In the genomic region with DNA sequence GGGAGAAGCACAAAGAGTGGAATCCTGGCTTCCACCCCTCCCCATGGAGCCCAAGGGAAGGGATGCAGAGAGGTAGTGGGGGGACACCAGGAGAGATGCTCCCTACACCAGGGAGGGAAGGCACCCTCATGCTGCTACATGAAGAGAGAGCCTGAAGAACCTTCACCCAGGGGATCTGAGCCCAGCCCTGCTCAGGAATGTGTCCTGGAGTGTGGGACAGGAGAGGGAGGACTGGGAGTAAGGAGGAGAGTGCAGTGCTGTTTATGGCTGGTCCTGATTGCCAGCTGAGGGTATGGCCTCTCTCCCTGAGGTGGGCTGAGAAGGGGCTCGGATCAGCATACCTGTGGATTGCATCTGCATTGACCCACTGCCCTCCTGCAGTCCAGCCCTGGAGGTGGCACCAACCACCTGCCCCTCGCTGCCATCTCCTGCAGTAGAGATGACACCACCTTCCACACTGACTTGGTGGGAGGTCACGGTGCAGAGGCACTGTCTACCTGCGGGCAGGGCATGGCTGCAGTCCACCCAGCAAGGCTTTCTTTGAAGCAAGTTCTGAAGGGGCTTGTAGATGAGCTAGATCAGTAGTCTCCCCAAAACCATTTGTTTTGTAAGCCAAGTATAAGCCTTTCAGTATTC, we compare ENCODE assay signal across 20 cellular contexts.
DNase-seq lines count a peak whose midpoint lies in the region; ATAC-seq, FAIRE-seq and TF ChIP-seq lines count a peak whose summit lies in the region.
"Had no signal": no experiment of that assay in that cellular context is flagged by ENCODE, and none has a peak within 500 bp of the region (broad histone marks: within the 10 kb centered on the region; RNA-seq: fewer than 3 reads in every experiment).

No MANE protein-coding gene starts in this region.

- H3K27ac ChIP-seq in hepatocyte (peak overlapping the region; percentile 40), small intestine (ENCODE audit: low read depth in 1 of 2, low read length in 1 of 2) (no peak overlapping the region), dorsolateral prefrontal cortex (no peak overlapping the region)
- H3K27ac ChIP-seq: GM23248, SK-N-MC had no signal

- no peaks in the 10 kb centered on the region for H3K36me3 Mint-ChIP-seq in activated naive CD8-positive, alpha-beta T cell treated with anti-CD3 and anti-CD28 coated beads for 36 hours
- H3K36me3 Mint-ChIP-seq: CD4-positive, CD25-positive, alpha-beta regulatory T cell had no signal

- H3K27ac Mint-ChIP-seq in activated naive CD8-positive, alpha-beta T cell treated with anti-CD3 and anti-CD28 coated beads for 36 hours = no peak overlapping the region
- H3K27ac Mint-ChIP-seq: CD4-positive, CD25-positive, alpha-beta regulatory T cell had no signal

- no peak overlapping the region for H2AFZ ChIP-seq in hepatocyte
- H2AFZ ChIP-seq: GM23248 had no signal

- no peak overlapping the region for H3K4me2 ChIP-seq in hepatocyte

- H3K4me3 ChIP-seq in hepatocyte (no peak overlapping the region), small intestine (ENCODE audit: low read depth in 1 of 2, low read length in 2 of 2) (no peak overlapping the region), dorsolateral prefrontal cortex (no peak overlapping the region)
- H3K4me3 ChIP-seq: GM23248, HAP-1, K562, SK-N-MC had no signal

- ATAC-seq in HG02642 (IDR thresholded peaks at IDR 0.05; ENCODE audit: poor library complexity, unreplicated experiment) = no peak
- ATAC-seq: K562 had no signal

- no peak for FAIRE-seq in small intestine (lab: Jason Lieb, UNC)
- FAIRE-seq: G401.6, K562, RCC 7860 had no signal

- H3K36me3 ChIP-seq in hepatocyte (replicated peaks; ENCODE audit: insufficient read depth, low read depth) (no peaks in the 10 kb centered on the region), small intestine (ENCODE audit: control insufficient read depth in 2 of 2, insufficient read depth in 2 of 2, low read length in 2 of 2) (no peaks in the 10 kb centered on the region)
- H3K36me3 ChIP-seq: HAP-1 had no signal

- H3K9me3 Mint-ChIP-seq in activated naive CD8-positive, alpha-beta T cell treated with anti-CD3 and anti-CD28 coated beads for 36 hours = no peaks in the 10 kb centered on the region
- H3K9me3 Mint-ChIP-seq: CD4-positive, CD25-positive, alpha-beta regulatory T cell had no signal

- H3K27me3 Mint-ChIP-seq in activated naive CD8-positive, alpha-beta T cell treated with anti-CD3 and anti-CD28 coated beads for 36 hours = no peaks in the 10 kb centered on the region
- H3K27me3 Mint-ChIP-seq: CD4-positive, CD25-positive, alpha-beta regulatory T cell had no signal

- WGBS in hepatocyte (ENCODE audit: low lambda C conversion rate, missing lambda C conversion rate) = 97% methylated on average over 4 of the region's 4 CpGs
- WGBS in small intestine, 3 donors = 59 to 82% (median 68%) methylated on average over 4 of the region's 4 CpGs

- TF ChIP-seq CTCF in hepatocyte (IDR thresholded peaks at IDR 0.05; ENCODE audit: poor library complexity) (no peak), dorsolateral prefrontal cortex (IDR thresholded peaks at IDR 0.05 in 54 of 56, conservative IDR thresholded peaks at IDR 0.05 in 2 of 56; ENCODE audit: low read depth in 1 of 56, partially characterized antibody in 56 of 56) (no peak)

- intact Hi-C loops in dorsolateral prefrontal cortex (cut with DNase I) = loop anchor here in 1 of 2 donors (5.0 kb wide), 1 partner anchor 152 kb away; no protein-coding TSS in a partner anchor

- H3K4me1 ChIP-seq in hepatocyte (ENCODE audit: insufficient read depth) (peaks cover 35% of the 10 kb centered on the region), small intestine (ENCODE audit: control insufficient read depth in 2 of 2, insufficient read depth in 1 of 2, low read depth in 1 of 2, low read length in 1 of 2) (peaks cover 0 to 2% of the 10 kb centered on the region in 2 donors)

- no peak overlapping the region for H3K4me3 Mint-ChIP-seq in activated naive CD8-positive, alpha-beta T cell treated with anti-CD3 and anti-CD28 coated beads for 36 hours
- H3K4me3 Mint-ChIP-seq: CD4-positive, CD25-positive, alpha-beta regulatory T cell had no signal

- H3K9me3 ChIP-seq in hepatocyte (ENCODE audit: low read depth) (no peaks in the 10 kb centered on the region), small intestine (ENCODE audit: control insufficient read depth, low read depth) (no peaks in the 10 kb centered on the region)
- H3K9me3 ChIP-seq: HAP-1 had no signal

- H3K9me2 ChIP-seq in hepatocyte (replicated peaks; ENCODE audit: insufficient read depth) = no peaks in the 10 kb centered on the region

- H3K27me3 ChIP-seq in hepatocyte (no peaks in the 10 kb centered on the region), small intestine (ENCODE audit: control insufficient read depth in 2 of 2, insufficient read depth in 2 of 2, low read length in 2 of 2) (no peaks in the 10 kb centered on the region), dorsolateral prefrontal cortex (peaks cover 0 to 12% (median 0%) of the 10 kb centered on the region in 45 donors)

- H4K20me1 ChIP-seq in hepatocyte (ENCODE audit: insufficient read depth, poor library complexity, severe bottlenecking) = no peaks in the 10 kb centered on the region

- peak; percentile 43 for DNase-seq in HT-29 (ENCODE audit: low spot score)
- DNase-seq in hepatocyte (ENCODE audit: low spot score) = no peak
- DNase-seq in small intestine = peak; percentile 48
- no peak for DNase-seq in activated naive CD8-positive, alpha-beta T cell treated with anti-CD3 and anti-CD28 coated beads for 36 hours
- DNase-seq in dorsolateral prefrontal cortex = no peak
- no peak for DNase-seq in kidney tubule cell (ENCODE audit: low spot score)
- DNase-seq: AML-193; CD4-positive, CD25-positive, alpha-beta regulatory T cell; COR-L47; GM23248; NCI-H1105; NCI-H2081; NCI-H2171 treated with DMSO at 0.1 percent for 48 hours; Right ventricle myocardium superior had no signal

- no peaks in the 10 kb centered on the region for H3K79me2 ChIP-seq in hepatocyte

- H3K4me1 Mint-ChIP-seq in activated naive CD8-positive, alpha-beta T cell treated with anti-CD3 and anti-CD28 coated beads for 36 hours = no peaks in the 10 kb centered on the region
- H3K4me1 Mint-ChIP-seq: CD4-positive, CD25-positive, alpha-beta regulatory T cell had no signal

Comparison
In these comparisons a context has a peak if more than half of its experiments do, and no peak if none do; other contexts are left out.
1. DNase-seq: peak in HT-29 (single experiment) and small intestine (single experiment); none in hepatocyte (single experiment), activated naive CD8-positive, alpha-beta T cell treated with anti-CD3 and anti-CD28 coated beads for 36 hours (single experiment), dorsolateral prefrontal cortex (0 of 10) and kidney tubule cell (single experiment).